Comparison of ENCODE assay signal across 8 cellular contexts in genomic region chr19:13784731-13785452, GRCh38. TPM values are rescaled to one million over a fixed set of nuclear protein-coding genes. Genes with fewer than 3 reads are reported as not detected.
A peak's percentile ranks its signal among the peaks of the same experiment; 100 is the strongest.
DNase-seq lines count a peak whose midpoint lies in the region; ATAC-seq and TF ChIP-seq lines count a peak whose summit lies in the region.

No MANE protein-coding gene starts in this region.

- H3K27ac ChIP-seq in endodermal cell (ENCODE audit: low read depth, low read length), result peak overlapping the region; percentile 29
- H3K27ac ChIP-seq in mucosa of rectum (ENCODE audit: low read depth in 2 of 2, low read length in 2 of 2), result no peak overlapping the region

- H3K27me3 Mint-ChIP-seq in endodermal cell (ENCODE audit: insufficient read depth), result peaks cover 2% of the 10 kb centered on the region

- TF ChIP-seq CTCF in endodermal cell (conservative IDR thresholded peaks at IDR 0.05), result peak; percentile 91

- H3K4me1 Mint-ChIP-seq in endodermal cell, result peaks cover 18% of the 10 kb centered on the region

- 50 to 70% methylated on average over 7 to 16 of the region's 17 CpGs for WGBS in endodermal cell (ENCODE audit: insufficient coverage in 1 of 2, insufficient read length in 1 of 2), 2 experiments

- H3K4me3 Mint-ChIP-seq in endodermal cell, result no peak overlapping the region

- H3K4me1 ChIP-seq in endodermal cell (ENCODE audit: control insufficient read depth, insufficient read depth, low read length), result no peaks in the 10 kb centered on the region
- H3K4me1 ChIP-seq in mucosa of rectum (ENCODE audit: control insufficient read depth in 2 of 2, insufficient read depth in 2 of 2, low read length in 2 of 2), result peaks cover 13 to 19% of the 10 kb centered on the region in 2 donors

- H3K36me3 ChIP-seq in endodermal cell (ENCODE audit: control insufficient read depth, insufficient read depth, low read length) (no peaks in the 10 kb centered on the region), mucosa of rectum (ENCODE audit: control insufficient read depth in 2 of 2, insufficient read depth in 2 of 2, low read length in 2 of 2) (no peaks in the 10 kb centered on the region)

- no peak for ATAC-seq in GM18858 (IDR thresholded peaks at IDR 0.05; ENCODE audit: unreplicated experiment)

- H3K27me3 ChIP-seq in endodermal cell (ENCODE audit: control insufficient read depth, insufficient read depth, low read length, poor library complexity, severe bottlenecking) (no peaks in the 10 kb centered on the region), mucosa of rectum (ENCODE audit: control insufficient read depth in 2 of 2, insufficient read depth in 2 of 2, low read length in 2 of 2) (no peaks in the 10 kb centered on the region)

- H3K9me3 Mint-ChIP-seq in endodermal cell, result no peaks in the 10 kb centered on the region

- no peak overlapping the region for H3K9ac ChIP-seq in endodermal cell (ENCODE audit: extremely low read depth, low read length, poor library complexity, severe bottlenecking)
- H3K9ac ChIP-seq in mucosa of rectum (ENCODE audit: low read depth in 1 of 2, low read length in 2 of 2), result peak overlapping the region; percentile 23 to 41

- H3K27ac Mint-ChIP-seq in endodermal cell, result peak overlapping the region; percentile 73

- peaks cover under 1% of the 10 kb centered on the region for H3K36me3 Mint-ChIP-seq in endodermal cell (ENCODE audit: low read depth)

- H3K9me3 ChIP-seq in endodermal cell (ENCODE audit: control insufficient read depth, low read length) (no peaks in the 10 kb centered on the region), mucosa of rectum (ENCODE audit: control insufficient read depth in 2 of 2, low read length in 2 of 2) (no peaks in the 10 kb centered on the region)

- H3K4me3 ChIP-seq in endodermal cell (ENCODE audit: low read length) (no peak overlapping the region), mucosa of rectum (ENCODE audit: low read length in 2 of 2) (peak overlapping the region; percentile 6 to 48)

- DNase-seq in NCI-H1436 (lab: John Stamatoyannopoulos, UW) (peak; percentile 52), NCI-H1436 treated with DMSO at 0.1 percent for 48 hours (lab: John Stamatoyannopoulos, UW) (no peak), NCI-H82 (lab: John Stamatoyannopoulos, UW) (peak; percentile 90), endodermal cell (peak; percentile 92)
- peak; percentile 43 to 48 for DNase-seq in activated CD8-positive, alpha-beta memory T cell treated with anti-CD3 and anti-CD28 coated beads for 4 hours (ENCODE audit: low read depth in 2 of 2)
- DNase-seq in stimulated activated CD8-positive, alpha-beta memory T cell treated with anti-CD3 and anti-CD28 coated beads, Interleukin-7, amount 100 ng/mL, for 24 hours (ENCODE audit: low read depth), result peak; percentile 45

RNA-seq across cellular contexts. Expression of gene ZSWIM4, which starts 10.4 kb away (rescaled TPM):
- total RNA-seq in endodermal cell, result 10 to 100 TPM; 30.0 to 41.9 TPM
- 22.9 TPM for polyA plus RNA-seq in endodermal cell (2013, experiment 1 of 2)
- 20.7 TPM for polyA plus RNA-seq in endodermal cell (2013, experiment 2 of 2)

RNA-seq across cellular contexts. Expression of gene C19orf53, which starts 10.6 kb away (rescaled TPM):
- 100 to 1,000 TPM; 106 to 114 TPM for total RNA-seq in endodermal cell
- 141 TPM for polyA plus RNA-seq in endodermal cell (2013, experiment 1 of 2)
- polyA plus RNA-seq in endodermal cell (2013, experiment 2 of 2), result 125 TPM

RNA-seq across cellular contexts. Expression of gene MRI1, which starts 20.6 kb away (rescaled TPM):
- 10 to 100 TPM; 19.6 to 29.6 TPM for total RNA-seq in endodermal cell
- 20.7 TPM for polyA plus RNA-seq in endodermal cell (2013, experiment 1 of 2)
- polyA plus RNA-seq in endodermal cell (2013, experiment 2 of 2), result 20.5 TPM
